Comparison of ENCODE assay signal across 8 cellular contexts in genomic region chr10:100481462-100482081, GRCh38. TPM values are rescaled to one million over a fixed set of nuclear protein-coding genes. Genes with fewer than 3 reads are reported as not detected.
DNase-seq lines count a peak whose midpoint lies in the region; ATAC-seq and TF ChIP-seq lines count a peak whose summit lies in the region.

No MANE protein-coding gene starts in this region.

- TF ChIP-seq CTCF in PC-3 (conservative IDR thresholded peaks at IDR 0.05; ENCODE audit: low read depth, low read length) (no peak), fibroblast of lung (conservative IDR thresholded peaks at IDR 0.05 in 1 of 2, IDR thresholded peaks at IDR 0.05 in 1 of 2; ENCODE audit: low read depth in 1 of 2, low read length in 2 of 2) (no peak)

- H3K27ac ChIP-seq in PC-3 (ENCODE audit: low read length) = no peak overlapping the region
- no peak overlapping the region for H3K27ac ChIP-seq in fibroblast of lung (ENCODE audit: insufficient read depth, low read length)

- H4K20me1 ChIP-seq in PC-3 (ENCODE audit: low read length) = no peaks in the 10 kb centered on the region
- no peaks in the 10 kb centered on the region for H4K20me1 ChIP-seq in fibroblast of lung (ENCODE audit: control insufficient read depth, extremely low read depth, insufficient read depth, low read length)

- H3K79me2 ChIP-seq in PC-3 (ENCODE audit: low read length) (no peaks in the 10 kb centered on the region), fibroblast of lung (ENCODE audit: control insufficient read depth, insufficient read depth, low read length) (no peaks in the 10 kb centered on the region)

- H3K4me2 ChIP-seq in PC-3 (ENCODE audit: low read length) (peak overlapping the region; percentile 91), fibroblast of lung (ENCODE audit: extremely low read depth, insufficient read depth, low read length) (peak overlapping the region; percentile 81)

- H3K9me3 ChIP-seq in PC-3 (ENCODE audit: low read length) = no peaks in the 10 kb centered on the region
- no peaks in the 10 kb centered on the region for H3K9me3 ChIP-seq in fibroblast of lung (ENCODE audit: control insufficient read depth, insufficient read depth, low read depth, low read length)

- H3K4me3 Mint-ChIP-seq in naive B cell = peak overlapping the region; percentile 21 to 91 (median 90)

- H3K27me3 ChIP-seq in PC-3 (ENCODE audit: low read length) = peaks cover 12% of the 10 kb centered on the region
- peaks cover 27% of the 10 kb centered on the region for H3K27me3 ChIP-seq in fibroblast of lung (ENCODE audit: control insufficient read depth, insufficient read depth, low read length)

- ATAC-seq in GM21619 (IDR thresholded peaks at IDR 0.05; ENCODE audit: unreplicated experiment) (peak; percentile 98), PC-3 (peak; percentile 95), naive B cell (ENCODE audit: low read depth in 2 of 2) (peak; percentile 97 to 98)

- H3K9me2 ChIP-seq in PC-3 (replicated peaks; ENCODE audit: low read length) = no peaks in the 10 kb centered on the region

- H3K36me3 ChIP-seq in PC-3 (ENCODE audit: low read depth, low read length) (no peaks in the 10 kb centered on the region), fibroblast of lung (ENCODE audit: control insufficient read depth, insufficient read depth, low read length) (no peaks in the 10 kb centered on the region)

- CTCF ChIA-PET in PC-3 (lab: Charles Lee) = interaction anchor here (1.4 to 1.7 kb wide), 3 partner anchors 13 to 37 kb away, joined by 3 to 20 read pairs (median 3); no protein-coding TSS in a partner anchor

- H3K27ac Mint-ChIP-seq in naive B cell = peak overlapping the region in 3 of 6 donors; percentile 0 to 86 (median 13)

- no TSS peak for BruUV-seq in PC-3 (replicated peaks; lab: Mats Ljungman, UMichigan)

- intact Hi-C loops in PC-3 (cut with micrococcal nuclease) = no loop called here

- H3K27me3 Mint-ChIP-seq in naive B cell = peaks cover 20 to 48% (median 36%) of the 10 kb centered on the region in 3 donors

- POLR2A ChIA-PET in PC-3 (lab: Charles Lee; ENCODE audit: unreplicated experiment) = no interaction called here

- no peaks in the 10 kb centered on the region for H3K4me1 ChIP-seq in PC-3 (ENCODE audit: insufficient read depth, low read length)
- H3K4me1 ChIP-seq in fibroblast of lung (ENCODE audit: control insufficient read depth, extremely low read depth, insufficient read depth, low read length) = no peaks in the 10 kb centered on the region

- no peak overlapping the region for H3K9ac ChIP-seq in PC-3 (ENCODE audit: low read length)
- no peak overlapping the region for H3K9ac ChIP-seq in fibroblast of lung (ENCODE audit: insufficient read depth, low read length)

- no peaks in the 10 kb centered on the region for H3F3A ChIP-seq in PC-3 (ENCODE audit: low read length, unreplicated experiment)

- H3K4me3 ChIP-seq in Jurkat, Clone E6-1 (ENCODE audit: low read length) = peak overlapping the region; percentile 56
- H3K4me3 ChIP-seq in PC-3 (ENCODE audit: low read length) (peak overlapping the region; percentile 74), fibroblast of lung (replicated peaks in 1 of 4; ENCODE audit: control extremely low read depth in 1 of 4, insufficient read depth in 1 of 4, low read depth in 3 of 4, low read length in 4 of 4) (peak overlapping the region; percentile 39 to 50 (median 44))

- peaks cover under 1 to 7% of the 10 kb centered on the region in 2 donors for H3K36me3 Mint-ChIP-seq in naive B cell

- peak; percentile 79 for DNase-seq in DMS153 (lab: John Stamatoyannopoulos, UW)
- DNase-seq in Jurkat, Clone E6-1 (ENCODE audit: low read depth, low spot score) = peak; percentile 92
- peak; percentile 91 for DNase-seq in PC-3
- DNase-seq in activated T-cell treated with anti-CD3 and anti-CD28 coated beads, Interleukin-2, amount 50 U/mL, for 48 hours = peak; percentile 99 to 100
- peak; percentile 70 to 84 for DNase-seq in fibroblast of lung (ENCODE audit: low read depth in 2 of 2)
- DNase-seq in naive B cell = peak; percentile 92
- peak; percentile 70 to 90 for DNase-seq in stimulated activated CD8-positive, alpha-beta memory T cell treated with anti-CD3 and anti-CD28 coated beads, Interleukin-7, amount 100 ng/mL, for 4 hours (ENCODE audit: low read depth in 2 of 2)

- H2AFZ ChIP-seq in PC-3 (ENCODE audit: low read length) (peak overlapping the region; percentile 86), fibroblast of lung (ENCODE audit: low read length) (peak overlapping the region; percentile 4)

- peaks cover 0 to 4% (median 0%) of the 10 kb centered on the region in 7 donors for H3K9me3 Mint-ChIP-seq in naive B cell

- peaks cover 10 to 19% (median 14%) of the 10 kb centered on the region in 3 donors for H3K4me1 Mint-ChIP-seq in naive B cell

RNA-seq across cellular contexts. Expression of gene WNT8B, which starts 18.8 kb away (rescaled TPM):
- 2.2 TPM for polyA plus RNA-seq in Jurkat, Clone E6-1 (2012; ENCODE audit: insufficient read depth, insufficient read length)
- total RNA-seq in PC-3 (2014; rRNA removed) (0.29 TPM in 1 of 2 replicates, not detected in the other), fibroblast of lung (not detected in 2 replicates)
- polyA plus RNA-seq in fibroblast of lung (not detected in 2 replicates), naive B cell (ENCODE audit: low read depth in 6 of 6) (under 1 TPM in 1 of 6 donors, not detected in 5; 0.17 TPM)
- not detected in 2 replicates for polyA plus RNA-seq in fibroblast of lung (2012)
- not detected in 2 replicates for polyA minus RNA-seq in fibroblast of lung (ENCODE audit: low replicate concordance)

RNA-seq across cellular contexts. Expression of gene SEC31B, which starts 38.1 kb away (rescaled TPM):
- polyA plus RNA-seq in Jurkat, Clone E6-1 (2012; ENCODE audit: insufficient read depth, insufficient read length) = 62.2 TPM
- 1.5 and 1.6 TPM in 2 replicates for total RNA-seq in PC-3 (2014; rRNA removed)
- total RNA-seq in fibroblast of lung = 2.3 and 3.0 TPM in 2 replicates
- polyA plus RNA-seq in fibroblast of lung = 1.8 and 2.7 TPM in 2 replicates
- polyA plus RNA-seq in fibroblast of lung (2012) = 0.81 and 1.5 TPM in 2 replicates
- polyA minus RNA-seq in fibroblast of lung (ENCODE audit: low replicate concordance) = 1.5 and 3.4 TPM in 2 replicates
- polyA plus RNA-seq in naive B cell (ENCODE audit: low read depth in 6 of 6) = 1 to 10 TPM in 2 of 6 donors, under 1 TPM in 3, not detected in 1; 0.55 to 1.6 (median 0.83) TPM

RNA-seq across cellular contexts. Expression of gene NDUFB8, which starts 48.1 kb away (rescaled TPM):
- polyA plus RNA-seq in Jurkat, Clone E6-1 (2012; ENCODE audit: insufficient read depth, insufficient read length) = 172 TPM
- total RNA-seq in PC-3 (2014; rRNA removed) (365 and 399 TPM in 2 replicates), fibroblast of lung (154 and 167 TPM in 2 replicates)
- polyA plus RNA-seq in fibroblast of lung (160 and 177 TPM in 2 replicates), naive B cell (ENCODE audit: low read depth in 6 of 6) (100 to 1,000 TPM; 403 to 762 (median 428) TPM)
- polyA plus RNA-seq in fibroblast of lung (2012) = 261 and 287 TPM in 2 replicates
- polyA minus RNA-seq in fibroblast of lung (ENCODE audit: low replicate concordance) = 96.7 and 160 TPM in 2 replicates

RNA-seq across cellular contexts. Expression of gene HIF1AN, which starts 54.2 kb away (rescaled TPM):
- polyA plus RNA-seq in Jurkat, Clone E6-1 (2012; ENCODE audit: insufficient read depth, insufficient read length) = 42.6 TPM
- total RNA-seq in PC-3 (2014; rRNA removed) (4.5 TPM in 2 replicates), fibroblast of lung (10.3 and 14.2 TPM in 2 replicates)
- polyA plus RNA-seq in fibroblast of lung (16.6 and 26.6 TPM in 2 replicates), naive B cell (ENCODE audit: low read depth in 6 of 6) (10 to 100 TPM; 23.2 to 36.1 (median 29.3) TPM)
- 26.0 and 30.2 TPM in 2 replicates for polyA plus RNA-seq in fibroblast of lung (2012)
- polyA minus RNA-seq in fibroblast of lung (ENCODE audit: low replicate concordance) = 31.8 and 38.5 TPM in 2 replicates
